Comparison of ENCODE assay signal across 22 cellular contexts in the genomic region with DNA sequence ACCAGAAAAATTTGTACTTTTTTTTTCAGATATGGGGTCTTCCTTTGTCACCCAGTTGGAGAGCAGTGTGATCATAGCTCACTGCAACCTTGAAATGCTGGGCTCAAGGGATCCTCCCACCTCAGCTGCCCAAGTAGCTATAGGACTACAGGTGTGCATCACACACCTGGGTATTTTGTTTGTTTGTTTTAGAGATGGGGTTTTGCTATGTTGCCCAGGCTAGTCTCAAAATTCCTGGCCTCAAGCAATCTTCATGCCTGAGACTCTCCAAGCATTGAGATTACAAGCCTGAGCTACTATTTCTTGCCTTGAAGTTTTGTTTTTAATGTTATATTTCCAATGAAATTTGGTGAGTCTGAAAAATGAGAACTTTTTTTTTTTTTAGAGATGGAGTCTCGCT.
"Had no signal": no experiment of that assay in that cellular context is flagged by ENCODE, and none has a peak within 500 bp of the region (broad histone marks: within the 10 kb centered on the region; RNA-seq: fewer than 3 reads in every experiment).

No MANE protein-coding gene starts in this region.

- H3K27ac ChIP-seq: cardiac muscle cell, lower lobe of right lung, neural progenitor cell, transverse colon, uterus, WERI-Rb-1 had no signal

- FAIRE-seq: TTC549 had no signal

- H3K9me3 ChIP-seq: lower lobe of right lung, uterus had no signal

- H3K36me3 ChIP-seq: cardiac muscle cell, lower lobe of right lung, transverse colon, uterus, WERI-Rb-1 had no signal

- DNase-seq: activated CD4-positive, alpha-beta T cell treated with anti-CD3 and anti-CD28 coated beads, Interleukin-2, amount 10 ng/mL, durations not matched to agents 7 days and 5 days; activated CD4-positive, CD25-positive, alpha-beta regulatory T cell treated with anti-CD3 and anti-CD28 coated beads, Interleukin-2, amount 50 U/mL, for 72 hours; activated CD8-positive, alpha-beta memory T cell treated with anti-CD3 and anti-CD28 coated beads, Interleukin-2, amount 10 ng/mL, durations not matched to agents 7 days and 5 days; activated CD8-positive, alpha-beta T cell treated with anti-CD3 and anti-CD28 coated beads for 36 hours; activated effector memory CD4-positive, alpha-beta T cell treated with anti-CD3 and anti-CD28 coated beads, Interleukin-2, amount 50 U/mL, for 16 hours; activated naive CD4-positive, alpha-beta T cell treated with anti-CD3 and anti-CD28 coated beads, Interleukin-2, amount 50 U/mL, for 16 hours; activated naive CD8-positive, alpha-beta T cell treated with anti-CD3 and anti-CD28 coated beads, Interleukin-2, amount 50 U/mL, for 24 hours; activated T-cell treated with anti-CD3 and anti-CD28 coated beads for 4 hours; cortex of kidney; endodermal cell; lower lobe of right lung; naive thymus-derived CD4-positive, alpha-beta T cell; stimulated activated CD4-positive, alpha-beta T cell treated with anti-CD3 and anti-CD28 coated beads, Interleukin-2, amount 100 ng/mL, for 48 hours; stimulated activated CD8-positive, alpha-beta memory T cell treated with anti-CD3 and anti-CD28 coated beads, Interleukin-4, amount 100 ng/mL, for 48 hours; stimulated activated naive B cell treated with anti-CD40 and anti-IgM and Interleukin-4, amounts not matched to agents 10 μg/mL and 1 μg/mL and 100 μg/mL, for 72 hours; transverse colon; uterus; WERI-Rb-1 had no signal

- H3K9ac ChIP-seq: neural progenitor cell had no signal

- H3K27me3 ChIP-seq: cardiac muscle cell, neural progenitor cell, transverse colon, uterus had no signal

- H3K4me2 ChIP-seq: neural progenitor cell had no signal

- H3K4me1 ChIP-seq: lower lobe of right lung, neural progenitor cell, transverse colon, uterus had no signal

- ATAC-seq: activated CD8-positive, alpha-beta memory T cell treated with anti-CD3 and anti-CD28 coated beads, Interleukin-2, amount 10 ng/mL, durations not matched to agents 7 days and 5 days; activated CD8-positive, alpha-beta T cell treated with anti-CD3 and anti-CD28 coated beads for 36 hours; activated naive CD8-positive, alpha-beta T cell treated with anti-CD3 and anti-CD28 coated beads, Interleukin-2, amount 50 U/mL, for 24 hours; left lobe of liver; lower lobe of right lung; naive thymus-derived CD4-positive, alpha-beta T cell; stimulated activated naive B cell treated with anti-CD40 and anti-IgM and Interleukin-4, amounts not matched to agents 10 μg/mL and 1 μg/mL and 100 μg/mL, for 72 hours had no signal

- H3K4me3 ChIP-seq: cardiac muscle cell, lower lobe of right lung, neural progenitor cell, transverse colon, uterus had no signal

- H2AFZ ChIP-seq: neural progenitor cell had no signal
